Comparison of ENCODE assay signal across 10 cellular contexts in genomic region chr16:72990571-72990970, GRCh38. TPM values are rescaled to one million over a fixed set of nuclear protein-coding genes. Genes with fewer than 3 reads are reported as not detected.
A peak's percentile ranks its signal among the peaks of the same experiment; 100 is the strongest.
DNase-seq lines count a peak whose midpoint lies in the region; ATAC-seq and TF ChIP-seq lines count a peak whose summit lies in the region.
"Had no signal": no experiment of that assay in that cellular context is flagged by ENCODE, and none has a peak within 500 bp of the region (broad histone marks: within the 10 kb centered on the region; RNA-seq: fewer than 3 reads in every experiment).

No MANE protein-coding gene starts in this region.

- peak overlapping the region; percentile 75; the same call in 1 of the 2 replicates for H3K27ac ChIP-seq in HCT116 (ENCODE audit: low read depth, low read length)
- H3K27ac ChIP-seq in body of pancreas = peak overlapping the region; percentile 33 to 82 (median 76)
- peak overlapping the region; percentile 69 for H3K27ac ChIP-seq in lower lobe of right lung
- H3K27ac ChIP-seq in stomach smooth muscle (ENCODE audit: low read length) = peak overlapping the region; percentile 76

- TF ChIP-seq CTCF in HCT116 (IDR thresholded peaks at IDR 0.05 in 2 of 3, conservative IDR thresholded peaks at IDR 0.05 in 1 of 3; ENCODE audit: borderline replicate concordance in 1 of 3, insufficient read depth in 1 of 3, low read depth in 2 of 3, low read length in 2 of 3) (no peak), body of pancreas (IDR thresholded peaks at IDR 0.05) (no peak), lower lobe of right lung (IDR thresholded peaks at IDR 0.05) (no peak)

- H3K9ac ChIP-seq in HCT116 (ENCODE audit: low read length) (peak overlapping the region; percentile 51), stomach smooth muscle (ENCODE audit: low read length in 2 of 2) (peak overlapping the region; percentile 59 to 64)

- H3K4me3 ChIP-seq in HCT116 (replicated peaks in 1 of 2; ENCODE audit: low read depth in 1 of 2, low read length in 2 of 2) = peak overlapping the region; percentile 31 to 47; a peak in 3 of 4 replicates
- no peak overlapping the region for H3K4me3 ChIP-seq in body of pancreas
- H3K4me3 ChIP-seq in lower lobe of right lung = no peak overlapping the region
- peak overlapping the region in 1 of 2 donors; percentile 60 for H3K4me3 ChIP-seq in stomach smooth muscle (ENCODE audit: low read length in 2 of 2)

- no peak for TF ChIP-seq RAD21 in HCT116 (IDR thresholded peaks at IDR 0.05; ENCODE audit: low read depth)

- H3K27me3 ChIP-seq in HCT116 (ENCODE audit: insufficient read depth, low read length) (no peaks in the 10 kb centered on the region), body of pancreas (no peaks in the 10 kb centered on the region), lower lobe of right lung (ENCODE audit: low read depth) (no peaks in the 10 kb centered on the region), stomach smooth muscle (ENCODE audit: control insufficient read depth in 1 of 2, insufficient read depth in 2 of 2, low read length in 2 of 2) (no peaks in the 10 kb centered on the region)

- DNase-seq in HCT116 (ENCODE audit: low read depth, low spot score) (no peak), body of pancreas (no peak), lower lobe of right lung (no peak), AG08395 (ENCODE audit: low spot score) (no peak), SKM-1 (lab: John Stamatoyannopoulos, UW; ENCODE audit: unreplicated experiment) (no peak)
- DNase-seq: DMS153, NCI-H187 treated with DMSO at 0.1 percent for 48 hours had no signal

- no peak overlapping the region for H2AFZ ChIP-seq in HCT116 (ENCODE audit: low read depth, low read length, poor library complexity, severe bottlenecking)

- 0 out of 2 replicates have a peak, but pooled peaks cover 2% of the 10 kb centered on the region for H4K20me1 ChIP-seq in HCT116 (ENCODE audit: insufficient read depth)

- H3K4me2 ChIP-seq in HCT116 (ENCODE audit: low read length) = peak overlapping the region; percentile 81

- H3K9me3 ChIP-seq in HCT116 (ENCODE audit: control insufficient read depth in 1 of 2, insufficient read depth in 1 of 2, low read depth in 1 of 2, low read length in 2 of 2) (no peaks in the 10 kb centered on the region), body of pancreas (no peaks in the 10 kb centered on the region), lower lobe of right lung (no peaks in the 10 kb centered on the region), stomach smooth muscle (ENCODE audit: control insufficient read depth in 2 of 2, low read length in 2 of 2) (no peaks in the 10 kb centered on the region)

- TF ChIP-seq POLR2A in HCT116 (IDR thresholded peaks at IDR 0.05; ENCODE audit: borderline replicate concordance, extremely low read depth, insufficient read depth, insufficient read length) (no peak), body of pancreas (IDR thresholded peaks at IDR 0.05) (no peak)

- no peaks in the 10 kb centered on the region for H3K9me2 ChIP-seq in HCT116 (ENCODE audit: insufficient read depth)

- CTCF ChIA-PET in HCT116 (lab: Charles Lee) = no interaction called here

- POLR2A ChIA-PET in HCT116 (lab: Charles Lee) = no interaction called here

- RAD21 ChIA-PET in HCT116 (lab: Charles Lee; ENCODE audit: low non-redundant PET in 1 of 2, low total read pairs in 2 of 2, uncharacterized antibody in 2 of 2, unreplicated experiment in 2 of 2) = no interaction called here

- peaks cover 14% of the 10 kb centered on the region for H3K79me2 ChIP-seq in HCT116 (ENCODE audit: insufficient read depth, low read length)

- H3K4me1 ChIP-seq in HCT116 (ENCODE audit: control insufficient read depth in 1 of 2, insufficient read depth in 2 of 2, low read length in 2 of 2) (peaks cover 18 to 25% of the 10 kb centered on the region in 2 experiments), body of pancreas (peaks cover 75% of the 10 kb centered on the region), lower lobe of right lung (peaks cover 63% of the 10 kb centered on the region), stomach smooth muscle (ENCODE audit: control insufficient read depth, insufficient read depth, low read length) (peaks cover 60% of the 10 kb centered on the region)

- ATAC-seq in HCT116 (no peak), body of pancreas (no peak), lower lobe of right lung (no peak), HG03521 (IDR thresholded peaks at IDR 0.05; ENCODE audit: unreplicated experiment) (no peak), HG03159 (IDR thresholded peaks at IDR 0.05; ENCODE audit: unreplicated experiment) (no peak)

- H3K36me3 ChIP-seq in HCT116 (ENCODE audit: control insufficient read depth in 1 of 2, insufficient read depth in 2 of 2, low read length in 2 of 2) (no peaks in the 10 kb centered on the region), body of pancreas (replicated peaks in 1 of 2; ENCODE audit: insufficient read depth in 1 of 2, low read depth in 2 of 2) (no peaks in the 10 kb centered on the region), lower lobe of right lung (no peaks in the 10 kb centered on the region), stomach smooth muscle (ENCODE audit: control insufficient read depth in 2 of 2, insufficient read depth in 2 of 2, low read length in 2 of 2) (no peaks in the 10 kb centered on the region)

- BruUV-seq in HCT116 (replicated peaks; lab: Mats Ljungman, UMichigan) = no TSS peak

- 85% methylated on average over 14 of the region's 14 CpGs for WGBS in body of pancreas, 2 donors

- intact Hi-C loops in HCT116 (cut with micrococcal nuclease) = no loop called here
- intact Hi-C loops in body of pancreas (cut with DNase I) = no loop called here
- intact Hi-C loops in lower lobe of right lung (cut with DNase I) = no loop called here

TF ChIP-seq in HCT116, 20 proteins besides CTCF, POLR2A, EP300 and RAD21:
- TF ChIP-seq SIN3A (IDR thresholded peaks at IDR 0.05; ENCODE audit: low read depth) (no peak), ATF3 (IDR thresholded peaks at IDR 0.05) (no peak), ZBTB33 (IDR thresholded peaks at IDR 0.05; ENCODE audit: extremely low read depth, insufficient replicate concordance, low read length) (no peak), SP1 (IDR thresholded peaks at IDR 0.05; ENCODE audit: low read depth) (no peak), CEBPB (IDR thresholded peaks at IDR 0.05; ENCODE audit: low read depth) (no peak), CBX3 (IDR thresholded peaks at IDR 0.05; ENCODE audit: low read depth) (no peak), EGR1 (IDR thresholded peaks at IDR 0.05; ENCODE audit: low read depth) (no peak), MAX (IDR thresholded peaks at IDR 0.05) (no peak), SRF (IDR thresholded peaks at IDR 0.05; ENCODE audit: low read depth) (no peak), YY1 (IDR thresholded peaks at IDR 0.05; ENCODE audit: extremely low read depth, insufficient replicate concordance, low read depth, low read length) (no peak), ZNF274 (IDR thresholded peaks at IDR 0.05; ENCODE audit: low read depth, low read length) (no peak)

RNA-seq across cellular contexts. Expression of gene ZFHX3, which starts 57.4 kb away (rescaled TPM):
- 6.3 TPM for total RNA-seq in HCT116 (2021; ENCODE audit: unreplicated experiment)
- 1.5 and 1.8 TPM in 2 replicates for polyA plus RNA-seq in HCT116 (2012)
- 10 to 100 TPM; 22.4 to 24.6 TPM for total RNA-seq in body of pancreas
- total RNA-seq in lower lobe of right lung = 29.3 TPM

Comparison
In these comparisons a context has a peak if more than half of its experiments do, and no peak if none do; other contexts are left out.
1. H3K4me3 ChIP-seq: peak in HCT116 (2 of 2); none in body of pancreas (0 of 2) and lower lobe of right lung (single experiment).
2. Peak in every context shown above with its lines, with median percentiles within 50 percentile points of each other: H3K27ac ChIP-seq.